Comparison of ENCODE assay signal across 25 cellular contexts in the genomic region with DNA sequence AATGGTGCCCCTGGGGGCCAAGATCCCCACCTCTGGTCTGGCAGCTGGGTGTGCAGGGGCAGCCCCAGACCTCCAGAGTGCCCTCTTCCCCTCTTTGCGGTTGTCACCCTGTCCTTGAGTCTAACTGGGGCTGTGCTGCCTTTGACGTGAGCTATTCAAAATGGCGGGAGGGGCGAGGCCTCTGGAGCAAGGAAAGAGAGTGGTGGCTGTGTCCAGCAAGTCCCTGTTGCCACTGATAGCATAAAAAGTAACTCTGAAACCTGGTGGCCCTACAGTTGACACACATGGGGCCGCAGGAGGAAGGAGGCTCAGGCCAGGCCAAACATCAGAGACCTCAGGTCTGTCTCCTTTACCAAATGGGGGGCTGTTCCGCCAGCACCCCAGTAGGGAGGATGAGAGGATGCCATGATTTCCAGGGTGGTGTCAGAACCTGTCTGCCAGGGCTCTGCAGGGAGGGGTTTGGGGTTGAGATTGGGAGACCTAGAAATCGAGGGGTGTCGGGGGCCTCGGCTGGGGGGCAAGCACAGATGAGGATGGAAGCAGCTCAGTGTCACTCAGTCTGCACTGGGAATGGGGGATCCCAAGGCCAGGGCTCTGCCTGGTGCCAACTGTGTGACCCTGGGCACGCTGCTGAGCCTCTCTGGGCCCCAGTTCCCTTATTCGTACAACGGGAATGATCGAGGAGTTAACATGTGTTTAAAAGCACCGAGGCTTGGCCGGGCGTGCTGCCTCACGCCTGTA. TPM values are rescaled to one million over a fixed set of nuclear protein-coding genes. Genes with fewer than 3 reads are reported as not detected.
DNase-seq lines count a peak whose midpoint lies in the region; ATAC-seq and TF ChIP-seq lines count a peak whose summit lies in the region.
"Had no signal": no experiment of that assay in that cellular context is flagged by ENCODE, and none has a peak within 500 bp of the region (broad histone marks: within the 10 kb centered on the region; RNA-seq: fewer than 3 reads in every experiment).

No MANE protein-coding gene starts in this region.

- H3K27ac Mint-ChIP-seq in T-helper 17 cell (peak overlapping the region; percentile 54), endothelial cell (ENCODE audit: unreplicated experiment) (no peak overlapping the region), nephron progenitor cell (no peak overlapping the region)
- H3K27ac Mint-ChIP-seq: activated CD8-positive, alpha-beta T cell treated with anti-CD3 and anti-CD28 coated beads, Interleukin-2, amount 10 ng/mL, durations not matched to agents 7 days and 5 days; activated naive CD4-positive, alpha-beta T cell treated with anti-CD3 and anti-CD28 coated beads, Interleukin-2, amount 50 U/mL, for 72 hours; naive thymus-derived CD8-positive, alpha-beta T cell had no signal

- H3K4me3 Mint-ChIP-seq in T-helper 17 cell (no peak overlapping the region), endothelial cell (ENCODE audit: unreplicated experiment) (peak overlapping the region; percentile 47), nephron progenitor cell (peak overlapping the region; percentile 34)
- H3K4me3 Mint-ChIP-seq: activated CD8-positive, alpha-beta T cell treated with anti-CD3 and anti-CD28 coated beads, Interleukin-2, amount 10 ng/mL, durations not matched to agents 7 days and 5 days; naive thymus-derived CD8-positive, alpha-beta T cell had no signal

- DNase-seq in T-helper 17 cell (no peak), endothelial cell (ENCODE audit: low spot score) (no peak), nephron progenitor cell (no peak), NOMO-1 treated with dmso at 0.1 percent for 144 hours (lab: John Stamatoyannopoulos, UW; ENCODE audit: unreplicated experiment) (no peak)
- DNase-seq in stimulated activated naive CD8-positive, alpha-beta T cell treated with anti-CD3 and anti-CD28 coated beads, Interleukin-15, Interleukin-2, amounts not matched to agents 100 U/mL and 50 U/mL, for 24 hours, result no peak
- DNase-seq in stimulated activated CD4-positive, alpha-beta T cell treated with anti-CD3 and anti-CD28 coated beads, Interleukin-15, amount 100 ng/mL, for 24 hours, result no peak
- DNase-seq: activated CD4-positive, alpha-beta T cell treated with anti-CD3 and anti-CD28 coated beads for 4 hours; activated CD8-positive, alpha-beta T cell treated with anti-CD3 and anti-CD28 coated beads, Interleukin-2, amount 10 ng/mL, durations not matched to agents 7 days and 5 days; DND-41; effector memory CD4-positive, alpha-beta T cell; Karpas-422; midbrain; NCI-H1436; NCI-H2081; NCI-H2227 treated with DMSO at 0.1 percent for 48 hours; NCI-H526 treated with DMSO at 0.1 percent for 48 hours; PC-9; SHP77; stimulated activated CD4-positive, alpha-beta T cell treated with anti-CD3 and anti-CD28 coated beads, Interleukin-2, amount 100 ng/mL, for 48 hours had no signal

- ATAC-seq in T-helper 17 cell (no peak), HG02610 (IDR thresholded peaks at IDR 0.05; ENCODE audit: unreplicated experiment) (no peak)
- peak; percentile 19 for ATAC-seq in stimulated activated naive CD8-positive, alpha-beta T cell treated with anti-CD3 and anti-CD28 coated beads, Interleukin-15, Interleukin-2, amounts not matched to agents 100 U/mL and 50 U/mL, for 24 hours
- ATAC-seq: activated CD8-positive, alpha-beta T cell treated with anti-CD3 and anti-CD28 coated beads, Interleukin-2, amount 10 ng/mL, durations not matched to agents 7 days and 5 days; activated naive CD4-positive, alpha-beta T cell treated with anti-CD3 and anti-CD28 coated beads, Interleukin-2, amount 50 U/mL, for 72 hours; HCT116; naive thymus-derived CD8-positive, alpha-beta T cell had no signal

- H3K4me1 Mint-ChIP-seq in T-helper 17 cell (peaks cover 9% of the 10 kb centered on the region), endothelial cell (ENCODE audit: unreplicated experiment) (no peaks in the 10 kb centered on the region), nephron progenitor cell (peaks cover 66% of the 10 kb centered on the region)

- TF ChIP-seq CTCF in endothelial cell (IDR thresholded peaks at IDR 0.05; ENCODE audit: unreplicated experiment), result no peak
- no peak for TF ChIP-seq CTCF in nephron progenitor cell (IDR thresholded peaks at IDR 0.05)

- H3K9me3 Mint-ChIP-seq in endothelial cell (ENCODE audit: unreplicated experiment) (no peaks in the 10 kb centered on the region), nephron progenitor cell (peaks cover 3% of the 10 kb centered on the region)

- H3K9me3 ChIP-seq in T-helper 17 cell (ENCODE audit: control insufficient read depth, low read length, poor library complexity, severe bottlenecking), result no peaks in the 10 kb centered on the region
- H3K9me3 ChIP-seq: breast epithelium, tibial artery had no signal

- no peaks in the 10 kb centered on the region for H3K36me3 Mint-ChIP-seq in T-helper 17 cell (ENCODE audit: low read depth)
- peaks cover 3% of the 10 kb centered on the region for H3K36me3 Mint-ChIP-seq in endothelial cell (ENCODE audit: low read depth, unreplicated experiment)
- H3K36me3 Mint-ChIP-seq in nephron progenitor cell (ENCODE audit: low read depth), result peaks cover 4% of the 10 kb centered on the region

- H3K27me3 Mint-ChIP-seq in T-helper 17 cell (no peaks in the 10 kb centered on the region), endothelial cell (ENCODE audit: unreplicated experiment) (peaks cover 15% of the 10 kb centered on the region), nephron progenitor cell (ENCODE audit: low read depth, poor library complexity) (peaks cover 25% of the 10 kb centered on the region)
- H3K27me3 Mint-ChIP-seq: naive thymus-derived CD8-positive, alpha-beta T cell had no signal

RNA-seq across cellular contexts. Expression of a gene that starts 49.2 kb away (rescaled TPM):
- under 1 TPM; 0.20 to 0.23 TPM for total RNA-seq in T-helper 17 cell
- total RNA-seq in endothelial cell (ENCODE audit: unreplicated experiment), result 1.2 TPM
